In the genomic region with DNA sequence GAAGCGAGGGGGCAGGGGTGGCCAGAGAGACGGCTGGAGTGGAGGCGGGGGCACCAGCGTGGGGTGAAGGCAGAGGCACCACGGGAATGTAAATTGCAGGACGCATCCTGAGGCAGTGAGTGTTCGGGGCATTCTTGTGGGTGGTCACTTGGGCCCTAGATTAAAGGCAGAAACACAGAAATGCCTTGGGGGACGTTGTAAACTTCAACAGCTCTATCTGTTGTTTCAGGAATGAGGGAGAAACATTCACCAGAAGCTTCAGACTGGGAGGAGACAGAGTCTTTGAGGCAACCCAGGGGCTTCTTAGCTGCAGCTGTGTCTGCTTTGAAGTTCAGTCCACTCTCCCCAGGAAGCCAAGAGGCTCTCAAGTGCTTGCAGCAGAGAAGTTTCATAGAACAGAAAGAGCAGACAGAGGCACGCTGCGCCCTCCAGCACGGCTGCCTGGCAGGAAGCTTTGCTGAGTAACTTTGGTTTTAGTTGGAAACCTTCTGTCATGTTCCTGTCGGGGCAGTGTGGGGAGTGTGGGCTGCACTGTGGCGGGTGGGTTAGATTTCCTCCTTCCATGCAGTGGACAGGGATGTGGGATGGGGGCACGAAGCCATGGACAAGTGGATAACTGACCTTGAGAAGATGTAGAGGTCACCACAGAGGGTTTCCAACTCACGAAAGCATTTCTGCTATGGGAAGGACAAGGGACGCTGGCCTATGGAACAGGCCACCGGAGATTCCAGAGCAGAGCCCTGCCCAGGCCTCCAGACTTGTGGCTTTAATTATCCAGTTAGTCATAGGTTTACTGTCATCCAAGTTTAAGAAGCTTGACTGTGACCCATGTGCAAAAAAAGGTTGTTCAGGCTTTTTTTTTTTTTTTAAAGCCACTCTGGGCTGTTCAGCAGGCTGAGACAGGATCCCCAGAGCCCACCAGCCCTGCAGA, we compare ENCODE assay signal across 8 cellular contexts.
DNase-seq lines count a peak whose midpoint lies in the region; ATAC-seq, FAIRE-seq and TF ChIP-seq lines count a peak whose summit lies in the region.

No MANE protein-coding gene starts in this region.

- BruUV-seq in Calu3 (replicated peaks; lab: Mats Ljungman, UMichigan) (no TSS peak), GM12878 (replicated peaks; lab: Mats Ljungman, UMichigan) (no TSS peak)

- no peak for TF ChIP-seq EP300 in GM12878 (IDR thresholded peaks at IDR 0.05; ENCODE audit: borderline replicate concordance in 1 of 2, control insufficient read depth in 1 of 2, low read depth in 2 of 2, low read length in 2 of 2)

- intact Hi-C loops in Calu3 (cut with micrococcal nuclease; ENCODE audit: unreplicated experiment) (loop anchor here (2.0 kb wide), 2 partner anchors 26 to 44 kb away; no protein-coding TSS in a partner anchor), GM12878 (cut with micrococcal nuclease; ENCODE audit: unreplicated experiment) (loop anchor here (5.0 kb wide), 1 partner anchor 38 kb away; no protein-coding TSS in a partner anchor)

- RAD21 ChIA-PET in GM12878 (lab: Charles Lee; ENCODE audit: unreplicated experiment), result interaction anchor here (0.5 to 6.7 kb wide), 22 partner anchors 8 to 760 kb away, joined by 3 to 107 read pairs (median 12); a partner anchor contains a TSS

- H3K27me3 ChIP-seq in GM12878 (replicated peaks in 1 of 2; ENCODE audit: control insufficient read depth in 2 of 2, insufficient read depth in 2 of 2, low read length in 1 of 2), result no peaks in the 10 kb centered on the region

- no peaks in the 10 kb centered on the region for H3K27me3 Mint-ChIP-seq in Calu3 (ENCODE audit: unreplicated experiment)

- in situ Hi-C loops in GM12878 (cut with MboI), result no loop called here

- no peaks in the 10 kb centered on the region for H4K20me1 ChIP-seq in GM12878 (ENCODE audit: control insufficient read depth, insufficient read depth)

- peak; percentile 75 for TF ChIP-seq POLR2A in GM12878 (IDR thresholded peaks at IDR 0.05; ENCODE audit: low read depth, low read length)

- H3K9ac ChIP-seq in GM12878 (ENCODE audit: control insufficient read depth, insufficient read depth, low read length), result peak overlapping the region; percentile 96

- no peaks in the 10 kb centered on the region for H3K9me3 ChIP-seq in GM12878 (replicated peaks; ENCODE audit: control insufficient read depth, insufficient read depth, low read length)

- peak overlapping the region; percentile 63 for H3K4me3 Mint-ChIP-seq in Calu3 (ENCODE audit: low read depth, unreplicated experiment)

- H3K79me2 ChIP-seq in GM12878 (ENCODE audit: control insufficient read depth, insufficient read depth, low read length), result peaks cover 12% of the 10 kb centered on the region

- DNase-seq in Calu3 (peak; percentile 59), HS-5 (ENCODE audit: low read depth) (peak; percentile 78), GM12878 (ENCODE audit: low read depth, low spot score) (no peak), iris pigment epithelial cell (ENCODE audit: low read depth) (peak; percentile 85), NCI-H2081 treated with DMSO at 0.1 percent for 48 hours (lab: John Stamatoyannopoulos, UW) (no peak)
- peak; percentile 74 for DNase-seq in stimulated activated CD4-positive, alpha-beta T cell treated with anti-CD3 and anti-CD28 coated beads, Interleukin-2, amount 100 ng/mL, for 4 hours (ENCODE audit: low read depth)

- TF ChIP-seq CTCF in Calu3 (IDR thresholded peaks at IDR 0.05; ENCODE audit: unreplicated experiment), result no peak
- TF ChIP-seq CTCF in GM12878 (IDR thresholded peaks at IDR 0.05 in 2 of 3, conservative IDR thresholded peaks at IDR 0.05 in 1 of 3; ENCODE audit: control insufficient read depth in 2 of 3, extremely low read depth in 1 of 3, insufficient read depth in 1 of 3, low read depth in 3 of 3, low read length in 3 of 3), result peak in 1 of 3 experiments; percentile 8; a peak in 2 of 6 replicates

- POLR2A ChIA-PET in GM12878 (lab: Charles Lee), result interaction anchor here (0.6 to 9.3 kb wide), 25 partner anchors 9 to 367 kb away, joined by 3 to 119 read pairs (median 8); a partner anchor contains a TSS

- FAIRE-seq in TTC549 (lab: Jason Lieb, UNC), result peak; percentile 78
- peak; percentile 76 for FAIRE-seq in GM12878 (lab: Jason Lieb, UNC)

- CTCF ChIA-PET in Calu3 (lab: Charles Lee) (interaction anchor here (0.6 to 4.5 kb wide), 16 partner anchors 8 to 147 kb away, joined by 3 to 23 read pairs (median 5); no protein-coding TSS in a partner anchor), GM12878 (lab: Yijun Ruan, JAX) (interaction anchor here (0.6 to 8.7 kb wide), 16 partner anchors 9 to 138 kb away, joined by 3 to 82 read pairs (median 7); a partner anchor contains a TSS)

- peak overlapping the region; percentile 55 for H3K4me3 ChIP-seq in GM12878

- H2AFZ ChIP-seq in GM12878 (ENCODE audit: control insufficient read depth, low read depth, low read length), result peak overlapping the region; percentile 69

- ATAC-seq in GM12878, result peak; percentile 12
- ATAC-seq in HG02981 (IDR thresholded peaks at IDR 0.05; ENCODE audit: unreplicated experiment), result no peak

- no peaks in the 10 kb centered on the region for H3K36me3 ChIP-seq in GM12878 (ENCODE audit: control insufficient read depth in 2 of 2, insufficient read depth in 2 of 2, low read length in 1 of 2)

- under 1% methylated on average over 17 of the region's 17 CpGs for WGBS in GM12878 (ENCODE audit: insufficient coverage, insufficient replicate concordance, low lambda C conversion rate, missing lambda C conversion rate)

- H3K27ac Mint-ChIP-seq in Calu3 (ENCODE audit: unreplicated experiment), result peak overlapping the region; percentile 99

- peak; percentile 12; the same call in 1 of the 2 replicates for TF ChIP-seq RAD21 in GM12878 (IDR thresholded peaks at IDR 0.05; ENCODE audit: insufficient read depth, low read depth, low read length)

- H3K4me2 ChIP-seq in GM12878 (ENCODE audit: control insufficient read depth, insufficient read depth), result peak overlapping the region; percentile 95

- SMC1A ChIA-PET in GM12878 (lab: Charles Lee; ENCODE audit: uncharacterized antibody, unreplicated experiment), result interaction anchor here (0.7 to 7.5 kb wide), 32 partner anchors 9 to 367 kb away, joined by 3 to 133 read pairs (median 5); a partner anchor contains a TSS

- peaks cover 46% of the 10 kb centered on the region for H3K36me3 Mint-ChIP-seq in Calu3 (ENCODE audit: insufficient read depth, unreplicated experiment)

- H3K27ac ChIP-seq in GM12878 (ENCODE audit: control insufficient read depth, insufficient read depth), result peak overlapping the region; percentile 99

- peaks cover 41% of the 10 kb centered on the region for H3K4me1 ChIP-seq in GM12878 (ENCODE audit: control insufficient read depth, insufficient read depth, low read length)

- H3K9me3 Mint-ChIP-seq in Calu3 (ENCODE audit: low read depth, unreplicated experiment), result no peaks in the 10 kb centered on the region

- H3K4me1 Mint-ChIP-seq in Calu3 (ENCODE audit: low read depth, unreplicated experiment), result peaks cover 57% of the 10 kb centered on the region

TF ChIP-seq in GM12878, 131 proteins besides CTCF, POLR2A, EP300 and RAD21 (continues in another document):
- TF ChIP-seq RELA (IDR thresholded peaks at IDR 0.05; ENCODE audit: borderline replicate concordance, partially characterized antibody), result no peak
- TF ChIP-seq CBFB (IDR thresholded peaks at IDR 0.05; ENCODE audit: low read depth), result peak; percentile 27
- TF ChIP-seq EZH2 (IDR thresholded peaks at IDR 0.05; ENCODE audit: borderline replicate concordance, control insufficient read depth, low read depth, low read length), result no peak
- TF ChIP-seq, protein P1, sequence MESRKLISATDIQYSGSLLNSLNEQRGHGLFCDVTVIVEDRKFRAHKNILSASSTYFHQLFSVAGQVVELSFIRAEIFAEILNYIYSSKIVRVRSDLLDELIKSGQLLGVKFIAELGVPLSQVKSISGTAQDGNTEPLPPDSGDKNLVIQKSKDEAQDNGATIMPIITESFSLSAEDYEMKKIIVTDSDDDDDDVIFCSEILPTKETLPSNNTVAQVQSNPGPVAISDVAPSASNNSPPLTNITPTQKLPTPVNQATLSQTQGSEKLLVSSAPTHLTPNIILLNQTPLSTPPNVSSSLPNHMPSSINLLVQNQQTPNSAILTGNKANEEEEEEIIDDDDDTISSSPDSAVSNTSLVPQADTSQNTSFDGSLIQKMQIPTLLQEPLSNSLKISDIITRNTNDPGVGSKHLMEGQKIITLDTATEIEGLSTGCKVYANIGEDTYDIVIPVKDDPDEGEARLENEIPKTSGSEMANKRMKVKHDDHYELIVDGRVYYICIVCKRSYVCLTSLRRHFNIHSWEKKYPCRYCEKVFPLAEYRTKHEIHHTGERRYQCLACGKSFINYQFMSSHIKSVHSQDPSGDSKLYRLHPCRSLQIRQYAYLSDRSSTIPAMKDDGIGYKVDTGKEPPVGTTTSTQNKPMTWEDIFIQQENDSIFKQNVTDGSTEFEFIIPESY (IDR thresholded peaks at IDR 0.05), result no peak
- 0 out of 2 replicates have a peak, but pooled peaks have one; percentile 33 for TF ChIP-seq NR2F1 (conservative IDR thresholded peaks at IDR 0.05)
- no peak for TF ChIP-seq ZNF24 (IDR thresholded peaks at IDR 0.05)
- TF ChIP-seq, protein P2, sequence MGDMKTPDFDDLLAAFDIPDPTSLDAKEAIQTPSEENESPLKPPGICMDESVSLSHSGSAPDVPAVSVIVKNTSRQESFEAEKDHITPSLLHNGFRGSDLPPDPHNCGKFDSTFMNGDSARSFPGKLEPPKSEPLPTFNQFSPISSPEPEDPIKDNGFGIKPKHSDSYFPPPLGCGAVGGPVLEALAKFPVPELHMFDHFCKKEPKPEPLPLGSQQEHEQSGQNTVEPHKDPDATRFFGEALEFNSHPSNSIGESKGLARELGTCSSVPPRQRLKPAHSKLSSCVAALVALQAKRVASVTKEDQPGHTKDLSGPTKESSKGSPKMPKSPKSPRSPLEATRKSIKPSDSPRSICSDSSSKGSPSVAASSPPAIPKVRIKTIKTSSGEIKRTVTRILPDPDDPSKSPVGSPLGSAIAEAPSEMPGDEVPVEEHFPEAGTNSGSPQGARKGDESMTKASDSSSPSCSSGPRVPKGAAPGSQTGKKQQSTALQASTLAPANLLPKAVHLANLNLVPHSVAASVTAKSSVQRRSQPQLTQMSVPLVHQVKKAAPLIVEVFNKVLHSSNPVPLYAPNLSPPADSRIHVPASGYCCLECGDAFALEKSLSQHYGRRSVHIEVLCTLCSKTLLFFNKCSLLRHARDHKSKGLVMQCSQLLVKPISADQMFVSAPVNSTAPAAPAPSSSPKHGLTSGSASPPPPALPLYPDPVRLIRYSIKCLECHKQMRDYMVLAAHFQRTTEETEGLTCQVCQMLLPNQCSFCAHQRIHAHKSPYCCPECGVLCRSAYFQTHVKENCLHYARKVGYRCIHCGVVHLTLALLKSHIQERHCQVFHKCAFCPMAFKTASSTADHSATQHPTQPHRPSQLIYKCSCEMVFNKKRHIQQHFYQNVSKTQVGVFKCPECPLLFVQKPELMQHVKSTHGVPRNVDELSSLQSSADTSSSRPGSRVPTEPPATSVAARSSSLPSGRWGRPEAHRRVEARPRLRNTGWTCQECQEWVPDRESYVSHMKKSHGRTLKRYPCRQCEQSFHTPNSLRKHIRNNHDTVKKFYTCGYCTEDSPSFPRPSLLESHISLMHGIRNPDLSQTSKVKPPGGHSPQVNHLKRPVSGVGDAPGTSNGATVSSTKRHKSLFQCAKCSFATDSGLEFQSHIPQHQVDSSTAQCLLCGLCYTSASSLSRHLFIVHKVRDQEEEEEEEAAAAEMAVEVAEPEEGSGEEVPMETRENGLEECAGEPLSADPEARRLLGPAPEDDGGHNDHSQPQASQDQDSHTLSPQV (IDR thresholded peaks at IDR 0.05), result peak; percentile 52; the same call in 1 of the 2 replicates

Comparison
In these comparisons a context has a peak if more than half of its experiments do, and no peak if none do; other contexts are left out.
1. DNase-seq: peak in Calu3 (single experiment), HS-5 (single experiment), iris pigment epithelial cell (single experiment) and stimulated activated CD4-positive, alpha-beta T cell treated with anti-CD3 and anti-CD28 coated beads, Interleukin-2, amount 100 ng/mL, for 4 hours (single experiment); none in GM12878 (single experiment) and NCI-H2081 treated with DMSO at 0.1 percent for 48 hours (single experiment).